Comparison of ENCODE assay signal across 1 cellular context in genomic region chr1:241640149-241640866, GRCh38.
TF ChIP-seq lines count a peak whose summit lies in the region.

Gene CHML (minus strand): TSS chr1:241640369. CDS start chr1:241635766, 4,603 bp downstream.
A gene with protein sequence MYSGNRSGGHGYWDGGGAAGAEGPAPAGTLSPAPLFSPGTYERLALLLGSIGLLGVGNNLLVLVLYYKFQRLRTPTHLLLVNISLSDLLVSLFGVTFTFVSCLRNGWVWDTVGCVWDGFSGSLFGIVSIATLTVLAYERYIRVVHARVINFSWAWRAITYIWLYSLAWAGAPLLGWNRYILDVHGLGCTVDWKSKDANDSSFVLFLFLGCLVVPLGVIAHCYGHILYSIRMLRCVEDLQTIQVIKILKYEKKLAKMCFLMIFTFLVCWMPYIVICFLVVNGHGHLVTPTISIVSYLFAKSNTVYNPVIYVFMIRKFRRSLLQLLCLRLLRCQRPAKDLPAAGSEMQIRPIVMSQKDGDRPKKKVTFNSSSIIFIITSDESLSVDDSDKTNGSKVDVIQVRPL (minus strand): TSS chr1:241640369. CDS start chr1:241640254, 115 bp downstream.

TF ChIP-seq in HepG2, 621 proteins besides CTCF, POLR2A, EP300 and RAD21 (continued from another document):
- TF ChIP-seq ZNF260 (CRISPR knock-in tag; IDR thresholded peaks at IDR 0.05; ENCODE audit: borderline replicate concordance, low read depth) (no peak), ZNF143 (CRISPR knock-in tag; IDR thresholded peaks at IDR 0.05) (no peak), NCOR1 (IDR thresholded peaks at IDR 0.05; ENCODE audit: borderline replicate concordance, low read length) (no peak), ZKSCAN8 (CRISPR knock-in tag; IDR thresholded peaks at IDR 0.05; ENCODE audit: borderline replicate concordance) (no peak), ELF3 (CRISPR knock-in tag; IDR thresholded peaks at IDR 0.05) (no peak), ZNF350 (CRISPR knock-in tag; IDR thresholded peaks at IDR 0.05; ENCODE audit: borderline replicate concordance, low read depth) (no peak), SOX13 (IDR thresholded peaks at IDR 0.05) (no peak), SOX13 (CRISPR knock-in tag; conservative IDR thresholded peaks at IDR 0.05 in 1 of 2, IDR thresholded peaks at IDR 0.05 in 1 of 2) (no peak), ZNF414 (CRISPR knock-in tag; IDR thresholded peaks at IDR 0.05) (peak; percentile 18; the same call in 1 of the 2 replicates), NR2F2 (IDR thresholded peaks at IDR 0.05; ENCODE audit: borderline replicate concordance, low read depth) (no peak), ZNF451 (CRISPR knock-in tag; IDR thresholded peaks at IDR 0.05) (no peak), SMAD9 (CRISPR knock-in tag; IDR thresholded peaks at IDR 0.05) (no peak), REXO4 (CRISPR knock-in tag; IDR thresholded peaks at IDR 0.05; ENCODE audit: borderline replicate concordance) (no peak), ZSCAN12 (CRISPR knock-in tag; IDR thresholded peaks at IDR 0.05) (no peak), GLI4 (CRISPR knock-in tag; IDR thresholded peaks at IDR 0.05; ENCODE audit: borderline replicate concordance) (no peak), ZNF331 (CRISPR knock-in tag; IDR thresholded peaks at IDR 0.05) (peak; percentile 70), MZF1 (CRISPR knock-in tag; IDR thresholded peaks at IDR 0.05; ENCODE audit: borderline replicate concordance) (no peak), ZNF136 (CRISPR knock-in tag; IDR thresholded peaks at IDR 0.05; ENCODE audit: low read depth) (no peak), ZNF329 (CRISPR knock-in tag; IDR thresholded peaks at IDR 0.05; ENCODE audit: low read depth) (no peak; the same call in 1 of the 2 replicates), HHEX (CRISPR knock-in tag; IDR thresholded peaks at IDR 0.05) (no peak), MEIS1 (CRISPR knock-in tag; IDR thresholded peaks at IDR 0.05; ENCODE audit: borderline replicate concordance) (no peak; the same call in 1 of the 2 replicates), ZNF704 (CRISPR knock-in tag; IDR thresholded peaks at IDR 0.05; ENCODE audit: borderline replicate concordance) (peak; percentile 27; the same call in 1 of the 2 replicates), ZNF253 (CRISPR knock-in tag; IDR thresholded peaks at IDR 0.05; ENCODE audit: borderline replicate concordance) (no peak), ZNF432 (CRISPR knock-in tag; IDR thresholded peaks at IDR 0.05; ENCODE audit: borderline replicate concordance) (no peak), TAF1 (CRISPR knock-in tag; IDR thresholded peaks at IDR 0.05) (peak; percentile 61), HOXA7 (CRISPR knock-in tag; IDR thresholded peaks at IDR 0.05) (no peak), ZSCAN25 (CRISPR knock-in tag; IDR thresholded peaks at IDR 0.05) (no peak; the same call in 1 of the 2 replicates), MYNN (CRISPR knock-in tag; IDR thresholded peaks at IDR 0.05; ENCODE audit: low read depth) (no peak; the same call in 1 of the 2 replicates), PAF1 (CRISPR knock-in tag; IDR thresholded peaks at IDR 0.05) (no peak), DR1 (CRISPR knock-in tag; IDR thresholded peaks at IDR 0.05) (no peak), FOXC1 (CRISPR knock-in tag; IDR thresholded peaks at IDR 0.05; ENCODE audit: borderline replicate concordance) (0 out of 2 replicates have a peak, but pooled peaks have one; percentile 61), SP4 (CRISPR knock-in tag; IDR thresholded peaks at IDR 0.05) (peak; percentile 73; the same call in 1 of the 2 replicates), IRX3 (CRISPR knock-in tag; IDR thresholded peaks at IDR 0.05; ENCODE audit: borderline replicate concordance, low read depth) (0 out of 2 replicates have a peak, but pooled peaks have one; percentile 63), GRHL1 (CRISPR knock-in tag; conservative IDR thresholded peaks at IDR 0.05) (no peak), SMYD3 (CRISPR knock-in tag; IDR thresholded peaks at IDR 0.05) (peak; percentile 44; the same call in 1 of the 2 replicates), WIZ (CRISPR knock-in tag; IDR thresholded peaks at IDR 0.05) (no peak), ATF6 (CRISPR knock-in tag; conservative IDR thresholded peaks at IDR 0.05) (no peak), CERS6 (CRISPR knock-in tag; IDR thresholded peaks at IDR 0.05) (no peak)
- TF ChIP-seq, protein P1, sequence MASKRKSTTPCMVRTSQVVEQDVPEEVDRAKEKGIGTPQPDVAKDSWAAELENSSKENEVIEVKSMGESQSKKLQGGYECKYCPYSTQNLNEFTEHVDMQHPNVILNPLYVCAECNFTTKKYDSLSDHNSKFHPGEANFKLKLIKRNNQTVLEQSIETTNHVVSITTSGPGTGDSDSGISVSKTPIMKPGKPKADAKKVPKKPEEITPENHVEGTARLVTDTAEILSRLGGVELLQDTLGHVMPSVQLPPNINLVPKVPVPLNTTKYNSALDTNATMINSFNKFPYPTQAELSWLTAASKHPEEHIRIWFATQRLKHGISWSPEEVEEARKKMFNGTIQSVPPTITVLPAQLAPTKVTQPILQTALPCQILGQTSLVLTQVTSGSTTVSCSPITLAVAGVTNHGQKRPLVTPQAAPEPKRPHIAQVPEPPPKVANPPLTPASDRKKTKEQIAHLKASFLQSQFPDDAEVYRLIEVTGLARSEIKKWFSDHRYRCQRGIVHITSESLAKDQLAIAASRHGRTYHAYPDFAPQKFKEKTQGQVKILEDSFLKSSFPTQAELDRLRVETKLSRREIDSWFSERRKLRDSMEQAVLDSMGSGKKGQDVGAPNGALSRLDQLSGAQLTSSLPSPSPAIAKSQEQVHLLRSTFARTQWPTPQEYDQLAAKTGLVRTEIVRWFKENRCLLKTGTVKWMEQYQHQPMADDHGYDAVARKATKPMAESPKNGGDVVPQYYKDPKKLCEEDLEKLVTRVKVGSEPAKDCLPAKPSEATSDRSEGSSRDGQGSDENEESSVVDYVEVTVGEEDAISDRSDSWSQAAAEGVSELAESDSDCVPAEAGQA (IDR thresholded peaks at IDR 0.05; ENCODE audit: low read depth), result no peak
- TF ChIP-seq, protein P1 (CRISPR knock-in tag; IDR thresholded peaks at IDR 0.05; ENCODE audit: borderline replicate concordance), result 0 out of 2 replicates have a peak, but pooled peaks have one; percentile 61
- TF ChIP-seq, protein P2, sequence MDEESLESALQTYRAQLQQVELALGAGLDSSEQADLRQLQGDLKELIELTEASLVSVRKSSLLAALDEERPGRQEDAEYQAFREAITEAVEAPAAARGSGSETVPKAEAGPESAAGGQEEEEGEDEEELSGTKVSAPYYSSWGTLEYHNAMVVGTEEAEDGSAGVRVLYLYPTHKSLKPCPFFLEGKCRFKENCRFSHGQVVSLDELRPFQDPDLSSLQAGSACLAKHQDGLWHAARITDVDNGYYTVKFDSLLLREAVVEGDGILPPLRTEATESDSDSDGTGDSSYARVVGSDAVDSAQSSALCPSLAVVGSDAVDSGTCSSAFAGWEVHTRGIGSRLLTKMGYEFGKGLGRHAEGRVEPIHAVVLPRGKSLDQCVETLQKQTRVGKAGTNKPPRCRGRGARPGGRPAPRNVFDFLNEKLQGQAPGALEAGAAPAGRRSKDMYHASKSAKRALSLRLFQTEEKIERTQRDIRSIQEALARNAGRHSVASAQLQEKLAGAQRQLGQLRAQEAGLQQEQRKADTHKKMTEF (CRISPR knock-in tag; IDR thresholded peaks at IDR 0.05), result peak; percentile 62; the same call in 1 of the 2 replicates
